In the genomic region with DNA sequence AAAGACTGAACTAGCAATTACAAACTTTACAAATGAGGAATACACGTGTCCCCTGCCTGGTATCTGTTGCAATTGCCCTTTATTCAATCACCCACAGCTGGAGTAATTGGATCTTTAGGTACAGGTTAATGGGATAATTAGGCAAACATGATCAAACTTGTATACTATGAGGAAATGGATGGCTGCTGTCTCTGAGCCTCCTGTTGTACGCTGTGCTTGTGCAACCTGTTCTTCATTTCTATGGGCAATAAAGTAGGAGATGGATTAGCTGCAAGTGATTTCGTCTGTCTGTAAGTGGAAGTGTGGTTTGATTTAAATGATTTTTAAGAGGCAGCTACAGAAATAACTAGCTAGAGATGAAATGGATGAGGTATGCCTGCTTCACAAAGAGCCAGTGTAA, we compare ENCODE assay signal across 27 cellular contexts.
DNase-seq lines count a peak whose midpoint lies in the region; ATAC-seq and TF ChIP-seq lines count a peak whose summit lies in the region.
"Had no signal": no experiment of that assay in that cellular context is flagged by ENCODE, and none has a peak within 500 bp of the region (broad histone marks: within the 10 kb centered on the region; RNA-seq: fewer than 3 reads in every experiment).

No MANE protein-coding gene starts in this region.

- no peaks in the 10 kb centered on the region for H3K27me3 ChIP-seq in foreskin keratinocyte
- H3K27me3 ChIP-seq: ovary, SJSA1, stomach, thyroid gland had no signal

- H3K4me1 ChIP-seq in foreskin keratinocyte, result no peaks in the 10 kb centered on the region
- H3K4me1 ChIP-seq: SJSA1, stomach, thyroid gland had no signal

- H3K9me3 Mint-ChIP-seq in activated naive CD4-positive, alpha-beta T cell treated with anti-CD3 and anti-CD28 coated beads, Interleukin-2, amount 50 U/mL, for 72 hours, result peaks cover 21 to 22% of the 10 kb centered on the region in 2 donors

- H3K36me3 Mint-ChIP-seq in activated naive CD4-positive, alpha-beta T cell treated with anti-CD3 and anti-CD28 coated beads, Interleukin-2, amount 50 U/mL, for 72 hours, result no peaks in the 10 kb centered on the region
- H3K36me3 Mint-ChIP-seq: activated CD4-positive, alpha-beta memory T cell treated with anti-CD3 and anti-CD28 coated beads for 36 hours; activated naive CD4-positive, alpha-beta T cell treated with anti-CD3 and anti-CD28 coated beads, Interleukin-2, amount 10 ng/mL, durations not matched to agents 7 days and 5 days; memory B cell; T-cell had no signal

- DNase-seq in NCI-H2196 (lab: John Stamatoyannopoulos, UW; ENCODE audit: unreplicated experiment) (peak; percentile 30), NCI-H2196 treated with DMSO at 0.1 percent for 48 hours (lab: John Stamatoyannopoulos, UW; ENCODE audit: unreplicated experiment) (no peak), NCI-H187 (lab: John Stamatoyannopoulos, UW) (peak; percentile 8 to 44), NCI-H748 (lab: John Stamatoyannopoulos, UW; ENCODE audit: unreplicated experiment) (peak; percentile 99), foreskin keratinocyte (peak; percentile 16 to 49), NCI-H1930 (lab: John Stamatoyannopoulos, UW) (no peak)
- no peak for DNase-seq in activated naive CD4-positive, alpha-beta T cell treated with anti-CD3 and anti-CD28 coated beads, Interleukin-2, amount 50 U/mL, for 72 hours (ENCODE audit: low spot score in 2 of 2)
- DNase-seq: 8988T; activated CD4-positive, alpha-beta memory T cell treated with anti-CD3 and anti-CD28 coated beads for 36 hours; activated CD8-positive, alpha-beta memory T cell treated with anti-CD3 and anti-CD28 coated beads, Interleukin-2, amount 50 U/mL, for 48 hours; activated naive CD4-positive, alpha-beta T cell treated with anti-CD3 and anti-CD28 coated beads, Interleukin-2, amount 10 ng/mL, durations not matched to agents 7 days and 5 days; amniotic stem cell; Calu3; effector CD4-positive, alpha-beta T cell; erythroblast; left cardiac atrium; ovary; stimulated activated CD4-positive, alpha-beta T cell treated with anti-CD3 and anti-CD28 coated beads, Interleukin-1b, Interleukin-23, amount 100 ng/mL, for 48 hours; stimulated activated CD8-positive, alpha-beta memory T cell treated with anti-CD3 and anti-CD28 coated beads, Interleukin-4, amount 100 ng/mL, for 48 hours; stomach; T-cell; thyroid gland had no signal

- no peak for ATAC-seq in foreskin keratinocyte
- ATAC-seq in activated naive CD4-positive, alpha-beta T cell treated with anti-CD3 and anti-CD28 coated beads, Interleukin-2, amount 50 U/mL, for 72 hours, result no peak
- ATAC-seq in GM18511 (IDR thresholded peaks at IDR 0.05; ENCODE audit: unreplicated experiment), result no peak
- ATAC-seq: GM23338, left cardiac atrium, T-cell had no signal

- H3K27ac ChIP-seq in foreskin keratinocyte, result no peak overlapping the region
- H3K27ac ChIP-seq: HL-60, ovary, SJSA1, stomach, thyroid gland had no signal

- H3K27ac Mint-ChIP-seq in activated naive CD4-positive, alpha-beta T cell treated with anti-CD3 and anti-CD28 coated beads, Interleukin-2, amount 50 U/mL, for 72 hours, result no peak overlapping the region
- H3K27ac Mint-ChIP-seq: activated CD4-positive, alpha-beta memory T cell treated with anti-CD3 and anti-CD28 coated beads for 36 hours; activated naive CD4-positive, alpha-beta T cell treated with anti-CD3 and anti-CD28 coated beads, Interleukin-2, amount 10 ng/mL, durations not matched to agents 7 days and 5 days; GM23338; memory B cell; T-cell had no signal

- TF ChIP-seq CTCF in foreskin keratinocyte (conservative IDR thresholded peaks at IDR 0.05), result no peak

Comparison
In these comparisons a context has a peak if more than half of its experiments do, and no peak if none do; other contexts are left out.
1. DNase-seq: peak in NCI-H2196 (single experiment), NCI-H187 (2 of 2), NCI-H748 (single experiment) and foreskin keratinocyte (2 of 2); none in NCI-H2196 treated with DMSO at 0.1 percent for 48 hours (single experiment), activated naive CD4-positive, alpha-beta T cell treated with anti-CD3 and anti-CD28 coated beads, Interleukin-2, amount 50 U/mL, for 72 hours (0 of 2) and NCI-H1930 (0 of 2).